8 cellular contexts compared by ENCODE assay signal in the genomic region with DNA sequence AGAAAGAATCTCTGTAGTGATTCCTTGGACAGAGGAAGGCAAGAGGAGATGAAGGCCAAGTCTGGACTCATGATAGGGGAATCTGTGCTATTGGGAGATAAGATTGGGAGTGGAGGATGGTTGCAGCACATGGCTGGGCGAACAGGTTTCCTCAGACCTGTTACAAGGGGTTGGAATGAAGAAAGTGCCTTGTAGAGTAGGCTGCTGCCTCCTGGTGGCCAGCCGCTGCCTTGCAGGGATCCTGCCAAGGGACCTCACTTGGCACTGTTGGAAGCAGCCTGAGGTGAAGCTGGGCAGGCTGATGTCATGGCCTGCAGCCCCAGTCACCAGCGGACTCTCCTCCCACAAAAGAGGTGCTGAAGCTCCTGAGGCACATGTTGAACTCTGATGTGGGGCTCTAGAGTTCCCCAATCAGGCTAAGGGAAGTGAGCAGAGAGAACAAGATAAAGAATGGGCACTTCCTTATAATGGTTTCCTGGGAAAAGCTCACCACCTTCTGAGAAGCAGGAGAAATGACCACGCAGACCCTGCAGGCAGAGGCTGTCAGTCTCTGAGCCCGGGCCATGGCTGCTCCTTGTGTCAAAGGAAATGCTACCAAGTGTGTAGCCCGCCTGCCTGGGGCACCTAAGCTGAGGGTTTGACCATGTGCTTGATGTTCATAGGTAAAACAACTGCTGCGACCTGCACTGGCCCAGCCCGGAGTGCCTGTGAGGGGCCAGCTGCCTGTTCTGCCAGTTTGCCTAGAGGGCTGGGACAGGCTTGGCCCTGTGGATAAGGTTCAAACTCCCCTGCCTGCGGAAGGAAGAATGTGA. TPM values are rescaled to one million over a fixed set of nuclear protein-coding genes. Genes with fewer than 3 reads are reported as not detected.
A peak's percentile ranks its signal among the peaks of the same experiment; 100 is the strongest.
DNase-seq lines count a peak whose midpoint lies in the region; ATAC-seq and TF ChIP-seq lines count a peak whose summit lies in the region.

No MANE protein-coding gene starts in this region.

- H3K27ac Mint-ChIP-seq in endodermal cell, result peak overlapping the region; percentile 89

- H2BK15ac ChIP-seq in mesendoderm (replicated peaks; ENCODE audit: low read depth), result no peak overlapping the region

- H3K79me2 ChIP-seq in mesendoderm (ENCODE audit: control insufficient read depth, insufficient read depth, low read length), result no peaks in the 10 kb centered on the region

- H2BK120ac ChIP-seq in mesendoderm (ENCODE audit: low read depth, low read length), result no peak overlapping the region

- no peaks in the 10 kb centered on the region for H3K27me3 Mint-ChIP-seq in endodermal cell (ENCODE audit: insufficient read depth)

- no peak overlapping the region for H3K18ac ChIP-seq in mesendoderm (ENCODE audit: low read length)

- H3K4me2 ChIP-seq in mesendoderm (ENCODE audit: low read length), result no peak overlapping the region

- 67 to 69% methylated on average over 9 of the region's 9 CpGs for WGBS in endodermal cell (ENCODE audit: insufficient coverage in 1 of 2, insufficient read length in 1 of 2), 2 experiments
- WGBS in mesendoderm (ENCODE audit: extremely low coverage, insufficient coverage, low lambda C conversion rate), result no CpG with 5 or more reads among the region's 9 CpGs

- H3K36me3 Mint-ChIP-seq in endodermal cell (ENCODE audit: low read depth), result peaks cover 5% of the 10 kb centered on the region

- no peaks in the 10 kb centered on the region for H3K9me3 Mint-ChIP-seq in endodermal cell

- H3K23ac ChIP-seq in mesendoderm (ENCODE audit: low read length), result no peak overlapping the region

- H2AK5ac ChIP-seq in mesendoderm (ENCODE audit: low read length), result no peak overlapping the region

- H3K4me1 ChIP-seq in endodermal cell (ENCODE audit: control insufficient read depth, insufficient read depth, low read length) (no peaks in the 10 kb centered on the region), mesendoderm (ENCODE audit: control insufficient read depth, low read depth, low read length) (peaks cover 3% of the 10 kb centered on the region)

- H3K4me3 ChIP-seq in endodermal cell (ENCODE audit: low read length) (no peak overlapping the region), mesendoderm (ENCODE audit: low read length) (no peak overlapping the region)

- peak; percentile 98 for TF ChIP-seq CTCF in endodermal cell (conservative IDR thresholded peaks at IDR 0.05)

- H3K9ac ChIP-seq in endodermal cell (ENCODE audit: extremely low read depth, low read length, poor library complexity, severe bottlenecking), result no peak overlapping the region
- H3K9ac ChIP-seq in mesendoderm (ENCODE audit: low read length), result no peak overlapping the region

- peak overlapping the region; percentile 20 for H3K56ac ChIP-seq in mesendoderm (ENCODE audit: low read length)

- H3K27me3 ChIP-seq in endodermal cell (ENCODE audit: control insufficient read depth, insufficient read depth, low read length, poor library complexity, severe bottlenecking) (no peaks in the 10 kb centered on the region), mesendoderm (ENCODE audit: insufficient read depth, low read length, poor library complexity) (no peaks in the 10 kb centered on the region)

- H3K36me3 ChIP-seq in endodermal cell (ENCODE audit: control insufficient read depth, insufficient read depth, low read length), result peaks cover 13% of the 10 kb centered on the region
- H3K36me3 ChIP-seq in mesendoderm (ENCODE audit: control insufficient read depth, insufficient read depth, low read length), result no peaks in the 10 kb centered on the region

- no peaks in the 10 kb centered on the region for H3K9me3 ChIP-seq in endodermal cell (ENCODE audit: control insufficient read depth, low read length)

- H4K8ac ChIP-seq in mesendoderm (ENCODE audit: low read depth, low read length), result no peak overlapping the region

- peak overlapping the region; percentile 28 for H3K4me3 Mint-ChIP-seq in endodermal cell

- ATAC-seq in HG03354 (IDR thresholded peaks at IDR 0.05; ENCODE audit: poor library complexity, severe bottlenecking, unreplicated experiment), result peak; percentile 27
- no peak for ATAC-seq in GM19463 (IDR thresholded peaks at IDR 0.05; ENCODE audit: unreplicated experiment)

- no peak overlapping the region for H3K4ac ChIP-seq in mesendoderm (ENCODE audit: low read depth, low read length)

- H3K79me1 ChIP-seq in mesendoderm (ENCODE audit: low read length), result no peaks in the 10 kb centered on the region

- H4K5ac ChIP-seq in mesendoderm (ENCODE audit: low read length), result no peak overlapping the region

- H3K4me1 Mint-ChIP-seq in endodermal cell, result peaks cover 37% of the 10 kb centered on the region

- DNase-seq in COR-L47 (lab: John Stamatoyannopoulos, UW) (peak; percentile 20), NOMO-1 (lab: John Stamatoyannopoulos, UW; ENCODE audit: unreplicated experiment in 2 of 2) (peak; percentile 39 to 62), endodermal cell (peak; percentile 99), mesendoderm (peak; percentile 96)
- DNase-seq in activated CD8-positive, alpha-beta memory T cell treated with anti-CD3 and anti-CD28 coated beads for 4 hours (ENCODE audit: low read depth in 2 of 2), result peak; percentile 62 to 63
- peak; percentile 65 for DNase-seq in stimulated activated CD8-positive, alpha-beta memory T cell treated with anti-CD3 and anti-CD28 coated beads, Interleukin-15, amount 100 ng/mL, for 24 hours (ENCODE audit: low read depth)

- H3K27ac ChIP-seq in endodermal cell (ENCODE audit: low read depth, low read length) (no peak overlapping the region), mesendoderm (ENCODE audit: low read depth, low read length) (no peak overlapping the region)

- no peak overlapping the region for H2BK5ac ChIP-seq in mesendoderm (ENCODE audit: low read length)

RNA-seq across cellular contexts. Expression of a gene that starts 1.6 kb away (rescaled TPM):
- total RNA-seq in endodermal cell, result 10 to 100 TPM; 21.1 to 24.9 TPM
- 17.6 TPM for polyA plus RNA-seq in endodermal cell (2013, experiment 1 of 2)
- 12.9 TPM for polyA plus RNA-seq in endodermal cell (2013, experiment 2 of 2)
- polyA plus RNA-seq in mesendoderm (2013, experiment 1 of 2), result 7.8 TPM
- 6.9 TPM for polyA plus RNA-seq in mesendoderm (2013, experiment 2 of 2)

RNA-seq across cellular contexts. Expression of a gene that starts 37.4 kb away (rescaled TPM):
- 1 to 10 TPM; 3.9 to 7.4 TPM for total RNA-seq in endodermal cell
- 6.0 TPM for polyA plus RNA-seq in endodermal cell (2013, experiment 1 of 2)
- polyA plus RNA-seq in endodermal cell (2013, experiment 2 of 2), result 4.7 TPM
- 2.7 TPM for polyA plus RNA-seq in mesendoderm (2013, experiment 1 of 2)
- 2.4 TPM for polyA plus RNA-seq in mesendoderm (2013, experiment 2 of 2)

Comparison
In these comparisons a context has a peak if more than half of its experiments do, and no peak if none do; other contexts are left out.
1. DNase-seq: peak in every context shown above with its lines; median percentile 99 in endodermal cell; 96 in mesendoderm; 65 in stimulated activated CD8-positive, alpha-beta memory T cell treated with anti-CD3 and anti-CD28 coated beads, Interleukin-15, amount 100 ng/mL, for 24 hours; 62 in activated CD8-positive, alpha-beta memory T cell treated with anti-CD3 and anti-CD28 coated beads for 4 hours; 50 in NOMO-1; 20 in COR-L47.